1 cellular context compared by ENCODE assay signal in genomic region chr15:98713585-98714001, GRCh38.
TF ChIP-seq lines count a peak whose summit lies in the region.

No MANE protein-coding gene starts in this region.

TF ChIP-seq in GM12878, 131 proteins besides CTCF, POLR2A, EP300 and RAD21:
- TF ChIP-seq RUNX3 (IDR thresholded peaks at IDR 0.05; ENCODE audit: low read length) (0 out of 2 replicates have a peak, but pooled peaks have one; percentile 25), MXI1 (IDR thresholded peaks at IDR 0.05; ENCODE audit: low read depth, low read length) (no peak)
TF ChIP-seq in GM12878: peak in this region for 1.
